In genomic region chr1:212234431-212235298, GRCh38 we compare ENCODE assay signal across 8 cellular contexts. TPM values are rescaled to one million over a fixed set of nuclear protein-coding genes. Genes with fewer than 3 reads are reported as not detected.
DNase-seq lines count a peak whose midpoint lies in the region; ATAC-seq and TF ChIP-seq lines count a peak whose summit lies in the region.

No MANE protein-coding gene starts in this region.

- no peak overlapping the region for H3K23ac ChIP-seq in mesendoderm (ENCODE audit: low read length)

- no peak overlapping the region for H2BK5ac ChIP-seq in mesendoderm (ENCODE audit: low read length)

- CTCF ChIA-PET in GM10248 (lab: Yijun Ruan, JAX), result interaction anchor here (0.9 to 2.1 kb wide), 8 partner anchors 9 to 221 kb away, joined by 3 to 5 read pairs (median 4); partner anchors contain the start of genes DTL and INTS7

- POLR2A ChIA-PET in GM10248 (lab: Yijun Ruan, JAX), result interaction anchor here (0.7 kb wide), 1 partner anchor 74 kb away, joined by 7 read pairs; no protein-coding TSS in a partner anchor

- peak overlapping the region; percentile 33 for H3K4me3 ChIP-seq in Loucy (ENCODE audit: low read length, poor library complexity, severe bottlenecking)
- H3K4me3 ChIP-seq in right atrium auricular region, result no peak overlapping the region
- no peak overlapping the region for H3K4me3 ChIP-seq in mesendoderm (ENCODE audit: low read length)

- no peak overlapping the region for H4K8ac ChIP-seq in mesendoderm (ENCODE audit: low read depth, low read length)

- H3K36me3 Mint-ChIP-seq in activated T-helper 17 cell treated with anti-CD3 and anti-CD28 coated beads, Interleukin-2, amount 50 U/mL, for 72 hours (ENCODE audit: low read depth), result no peaks in the 10 kb centered on the region

- TF ChIP-seq CTCF in GM10248 (IDR thresholded peaks at IDR 0.05; ENCODE audit: control extremely low read depth, extremely low read depth, low read depth, missing control alignments), result no peak
- no peak for TF ChIP-seq CTCF in Loucy (conservative IDR thresholded peaks at IDR 0.05; ENCODE audit: low read length)
- TF ChIP-seq CTCF in right atrium auricular region (IDR thresholded peaks at IDR 0.05), result no peak

- H3K27ac ChIP-seq in right atrium auricular region (peak overlapping the region; percentile 81 to 82), mesendoderm (ENCODE audit: low read depth, low read length) (no peak overlapping the region)

- H4K20me1 ChIP-seq in Loucy (ENCODE audit: insufficient read depth, low read length, poor library complexity, severe bottlenecking), result no peaks in the 10 kb centered on the region

- H2BK15ac ChIP-seq in mesendoderm (replicated peaks; ENCODE audit: low read depth), result no peak overlapping the region

- no peaks in the 10 kb centered on the region for H3K79me1 ChIP-seq in mesendoderm (ENCODE audit: low read length)

- H3K36me3 ChIP-seq in Loucy (ENCODE audit: insufficient read depth, low read length) (no peaks in the 10 kb centered on the region), right atrium auricular region (no peaks in the 10 kb centered on the region), mesendoderm (ENCODE audit: control insufficient read depth, insufficient read depth, low read length) (no peaks in the 10 kb centered on the region)

- H3K56ac ChIP-seq in mesendoderm (ENCODE audit: low read length), result no peak overlapping the region

- H3K4ac ChIP-seq in mesendoderm (ENCODE audit: low read depth, low read length), result no peak overlapping the region

- no peak overlapping the region for H2AK5ac ChIP-seq in mesendoderm (ENCODE audit: low read length)

- peak overlapping the region; percentile 49 for H3K4me2 ChIP-seq in Loucy (ENCODE audit: low read depth, low read length, poor library complexity, severe bottlenecking)
- no peak overlapping the region for H3K4me2 ChIP-seq in mesendoderm (ENCODE audit: low read length)

- no peaks in the 10 kb centered on the region for H3K27me3 Mint-ChIP-seq in activated T-helper 17 cell treated with anti-CD3 and anti-CD28 coated beads, Interleukin-2, amount 50 U/mL, for 72 hours

- H2AFZ ChIP-seq in Loucy (ENCODE audit: low read length), result 0 out of 2 replicates have a peak overlapping the region, but pooled peaks have one; percentile 51

- H3K27me3 ChIP-seq in Loucy (ENCODE audit: insufficient read depth, low read length, poor library complexity, severe bottlenecking), result no peaks in the 10 kb centered on the region
- H3K27me3 ChIP-seq in right atrium auricular region, result no peaks in the 10 kb centered on the region
- no peaks in the 10 kb centered on the region for H3K27me3 ChIP-seq in mesendoderm (ENCODE audit: insufficient read depth, low read length, poor library complexity)

- no peaks in the 10 kb centered on the region for H3K9me3 Mint-ChIP-seq in activated T-helper 17 cell treated with anti-CD3 and anti-CD28 coated beads, Interleukin-2, amount 50 U/mL, for 72 hours

- peak overlapping the region; percentile 60 for H3K27ac Mint-ChIP-seq in activated T-helper 17 cell treated with anti-CD3 and anti-CD28 coated beads, Interleukin-2, amount 50 U/mL, for 72 hours

- H3K4me3 Mint-ChIP-seq in activated T-helper 17 cell treated with anti-CD3 and anti-CD28 coated beads, Interleukin-2, amount 50 U/mL, for 72 hours, result peak overlapping the region; percentile 47

- no peak overlapping the region for H4K5ac ChIP-seq in mesendoderm (ENCODE audit: low read length)

- no peaks in the 10 kb centered on the region for H3F3A ChIP-seq in Loucy (ENCODE audit: low read depth)

- ATAC-seq in GM21737 (IDR thresholded peaks at IDR 0.05; ENCODE audit: unreplicated experiment), result peak; percentile 48
- ATAC-seq in activated T-helper 17 cell treated with anti-CD3 and anti-CD28 coated beads, Interleukin-2, amount 50 U/mL, for 72 hours (replicated peaks), result peak; percentile 96

- peaks cover 16% of the 10 kb centered on the region for H3K4me1 Mint-ChIP-seq in activated T-helper 17 cell treated with anti-CD3 and anti-CD28 coated beads, Interleukin-2, amount 50 U/mL, for 72 hours

- H3K18ac ChIP-seq in mesendoderm (ENCODE audit: low read length), result no peak overlapping the region

- H3K4me1 ChIP-seq in Loucy (ENCODE audit: insufficient read depth, low read length, poor library complexity, severe bottlenecking) (peaks cover 22% of the 10 kb centered on the region), right atrium auricular region (peaks cover 2 to 44% of the 10 kb centered on the region in 2 donors), mesendoderm (ENCODE audit: control insufficient read depth, low read depth, low read length) (no peaks in the 10 kb centered on the region)

- H3K9ac ChIP-seq in Loucy (ENCODE audit: low read depth, low read length, poor library complexity, severe bottlenecking), result no peak overlapping the region
- H3K9ac ChIP-seq in mesendoderm (ENCODE audit: low read length), result no peak overlapping the region

- no peak overlapping the region for H2BK120ac ChIP-seq in mesendoderm (ENCODE audit: low read depth, low read length)

- no peaks in the 10 kb centered on the region for H3K9me2 ChIP-seq in Loucy (replicated peaks; ENCODE audit: low read depth, low read length)

- WGBS in mesendoderm (ENCODE audit: extremely low coverage, insufficient coverage, low lambda C conversion rate), result no CpG with 5 or more reads among the region's 6 CpGs

- H3K79me2 ChIP-seq in Loucy (ENCODE audit: insufficient read depth, low read length) (no peaks in the 10 kb centered on the region), mesendoderm (ENCODE audit: control insufficient read depth, insufficient read depth, low read length) (no peaks in the 10 kb centered on the region)

- peak; percentile 65 for DNase-seq in GM10248 (ENCODE audit: extremely low spot score)
- peak; percentile 78 for DNase-seq in right atrium auricular region (ENCODE audit: low spot score)
- DNase-seq in stimulated activated CD8-positive, alpha-beta memory T cell treated with anti-CD3 and anti-CD28 coated beads, Interleukin-7, amount 100 ng/mL, for 4 hours (ENCODE audit: low read depth in 2 of 2), result peak; percentile 12 to 21
- no peak for DNase-seq in activated gamma-delta T cell treated with Interleukin-2 at 50 U/mL for 16 hours
- no peak for DNase-seq in mesendoderm

- H3K9me3 ChIP-seq in Loucy (ENCODE audit: insufficient read depth, low read depth, low read length) (no peaks in the 10 kb centered on the region), right atrium auricular region (no peaks in the 10 kb centered on the region)

RNA-seq across cellular contexts. Expression of gene PPP2R5A, which starts 50.5 kb away (rescaled TPM):
- total RNA-seq in activated T-helper 17 cell treated with anti-CD3 and anti-CD28 coated beads, Interleukin-2, amount 50 U/mL, for 72 hours, result 10 to 100 TPM; 33.6 to 34.9 TPM
- total RNA-seq in right atrium auricular region, result 10 to 100 TPM; 48.8 to 81.5 TPM
- 23.7 TPM for polyA plus RNA-seq in mesendoderm (2013, experiment 1 of 2)
- 23.2 TPM for polyA plus RNA-seq in mesendoderm (2013, experiment 2 of 2)

Comparison
In these comparisons a context has a peak if more than half of its experiments do, and no peak if none do; other contexts are left out.
1. DNase-seq: peak in GM10248 (single experiment), right atrium auricular region (single experiment) and stimulated activated CD8-positive, alpha-beta memory T cell treated with anti-CD3 and anti-CD28 coated beads, Interleukin-7, amount 100 ng/mL, for 4 hours (2 of 2); none in activated gamma-delta T cell treated with Interleukin-2 at 50 U/mL for 16 hours (single experiment) and mesendoderm (single experiment).